In genomic region chr7:111869266-111869665, GRCh38 we compare ENCODE assay signal across 15 cellular contexts.
"Had no signal": no experiment of that assay in that cellular context is flagged by ENCODE, and none has a peak within 500 bp of the region (broad histone marks: within the 10 kb centered on the region; RNA-seq: fewer than 3 reads in every experiment).

No MANE protein-coding gene starts in this region.

- H3K4me3 Mint-ChIP-seq: endodermal cell; naive thymus-derived CD4-positive, alpha-beta T cell had no signal

- ATAC-seq: left colon; naive thymus-derived CD4-positive, alpha-beta T cell had no signal

- H3K36me3 ChIP-seq: neutrophil had no signal

- DNase-seq: effector CD4-positive, alpha-beta T cell; endodermal cell; foreskin melanocyte; head of caudate nucleus; kidney; left colon; naive thymus-derived CD4-positive, alpha-beta T cell; right cardiac atrium; small intestine; stimulated activated CD4-positive, alpha-beta T cell treated with anti-CD3 and anti-CD28 coated beads, Interleukin-12 subunit alpha, Interleukin-12 subunit beta, amount 100 ng/mL, for 4 hours; stimulated activated naive CD4-positive, alpha-beta T cell treated with Interleukin-2 at 50 U/mL for 16 hours; trophoblast cell had no signal

- H3K27me3 ChIP-seq: hepatocyte, neutrophil had no signal

- H3K27ac ChIP-seq: coronary artery, hepatocyte, neutrophil had no signal

- H3K4me1 Mint-ChIP-seq: naive thymus-derived CD4-positive, alpha-beta T cell had no signal

- H3K4me3 ChIP-seq: coronary artery, hepatocyte had no signal

- H3K27ac Mint-ChIP-seq: endodermal cell; naive thymus-derived CD4-positive, alpha-beta T cell had no signal

- H3K9me3 ChIP-seq: neutrophil had no signal

- H3K36me3 Mint-ChIP-seq: naive thymus-derived CD4-positive, alpha-beta T cell had no signal

- H3K9me3 Mint-ChIP-seq: endodermal cell; naive thymus-derived CD4-positive, alpha-beta T cell had no signal
